In genomic region chr18:72866901-72867701, GRCh38 we compare ENCODE assay signal across 9 cellular contexts. TPM values are rescaled to one million over a fixed set of nuclear protein-coding genes. Genes with fewer than 3 reads are reported as not detected.
DNase-seq lines count a peak whose midpoint lies in the region; ATAC-seq and TF ChIP-seq lines count a peak whose summit lies in the region.
"Had no signal": no experiment of that assay in that cellular context is flagged by ENCODE, and none has a peak within 500 bp of the region (broad histone marks: within the 10 kb centered on the region; RNA-seq: fewer than 3 reads in every experiment).

No MANE protein-coding gene starts in this region.

- intact Hi-C loops in head of caudate nucleus (cut with DNase I) (no loop called here), testis (cut with DNase I; ENCODE audit: low total_unique reads) (no loop called here)

- TF ChIP-seq CTCF in testis (IDR thresholded peaks at IDR 0.05): no peak

- ATAC-seq in HG03135 (IDR thresholded peaks at IDR 0.05; ENCODE audit: unreplicated experiment) (no peak), GM18520 (IDR thresholded peaks at IDR 0.05; ENCODE audit: unreplicated experiment) (no peak)

- H3K27me3 ChIP-seq in testis: no peaks in the 10 kb centered on the region

- H3K9me3 ChIP-seq in testis: no peaks in the 10 kb centered on the region

- peaks cover 9 to 45% (median 19%) of the 10 kb centered on the region in 6 donors for H3K9me3 Mint-ChIP-seq in immature natural killer cell

- TF ChIP-seq POLR2A in testis (IDR thresholded peaks at IDR 0.05): no peak

- peaks cover 10% of the 10 kb centered on the region for H3K4me1 ChIP-seq in testis

- H3K4me3 Mint-ChIP-seq in immature natural killer cell: no peak overlapping the region

- WGBS in testis, 2 donors: 1 to 2% methylated on average over 25 to 73 of the region's 96 CpGs

- peaks cover 0 to 3% (median 0%) of the 10 kb centered on the region in 3 donors for H3K36me3 Mint-ChIP-seq in immature natural killer cell

- no peak overlapping the region for H3K27ac Mint-ChIP-seq in immature natural killer cell

- no peaks in the 10 kb centered on the region for H3K36me3 ChIP-seq in testis (ENCODE audit: low read depth, missing control alignments)

- no peak overlapping the region for H3K27ac ChIP-seq in testis

- H3K4me3 ChIP-seq in testis: peak overlapping the region; percentile 42 to 44

- DNase-seq in SKM-1 treated with dmso at 0.1 percent for 144 hours (lab: John Stamatoyannopoulos, UW; ENCODE audit: unreplicated experiment) (peak; percentile 67), SKM-1 (lab: John Stamatoyannopoulos, UW; ENCODE audit: unreplicated experiment) (no peak), NCI-H748 (lab: John Stamatoyannopoulos, UW; ENCODE audit: unreplicated experiment) (peak; percentile 83), head of caudate nucleus (peak in 25 of 42 donors; percentile 16 to 64 (median 47)), testis (no peak), immature natural killer cell (no peak)
- DNase-seq: DMS153 had no signal

- peaks cover 2 to 13% (median 4%) of the 10 kb centered on the region in 3 donors for H3K27me3 Mint-ChIP-seq in immature natural killer cell (ENCODE audit: low read depth in 3 of 3)

- no peaks in the 10 kb centered on the region for H3K4me1 Mint-ChIP-seq in immature natural killer cell

RNA-seq across cellular contexts. Expression of gene NETO1, which starts 0.7 kb away (rescaled TPM):
- total RNA-seq in testis: 1 to 10 TPM; 4.2 to 5.5 TPM
- polyA plus RNA-seq in testis (ENCODE audit: insufficient read depth, low read depth, low replicate concordance) (0.83 TPM), immature natural killer cell (not detected)

Comparison
In these comparisons a context has a peak if more than half of its experiments do, and no peak if none do; other contexts are left out.
1. DNase-seq: peak in SKM-1 treated with dmso at 0.1 percent for 144 hours (single experiment), NCI-H748 (single experiment) and head of caudate nucleus (25 of 42); none in SKM-1 (single experiment), testis (single experiment) and immature natural killer cell (0 of 3).